ENCODE assay signal across 8 cellular contexts in genomic region chr1:226723640-226724532, GRCh38. TPM values are rescaled to one million over a fixed set of nuclear protein-coding genes. Genes with fewer than 3 reads are reported as not detected.
DNase-seq lines count a peak whose midpoint lies in the region; ATAC-seq and TF ChIP-seq lines count a peak whose summit lies in the region.

No MANE protein-coding gene starts in this region.

- peak overlapping the region; percentile 54 for H3K9ac ChIP-seq in Karpas-422 (ENCODE audit: low read length)

- no peak for TF ChIP-seq EP300 in sigmoid colon (IDR thresholded peaks at IDR 0.05)

- in situ Hi-C loops in SK-MEL-5 (cut with HindIII; ENCODE audit: low pct_unique_long_range_greater_than_20kb, low sequenced_read_pairs) = no loop called here

- intact Hi-C loops in sigmoid colon (cut with DNase I) = no loop called here

- no peaks in the 10 kb centered on the region for H3K9me3 ChIP-seq in Karpas-422 (ENCODE audit: low read length)
- no peaks in the 10 kb centered on the region for H3K9me3 ChIP-seq in sigmoid colon

- TF ChIP-seq CTCF in fibroblast of mammary gland (conservative IDR thresholded peaks at IDR 0.05; ENCODE audit: control insufficient read depth, insufficient read depth, low read depth, low read length) = no peak
- no peak for TF ChIP-seq CTCF in sigmoid colon (IDR thresholded peaks at IDR 0.05)

- no peak overlapping the region for H2AFZ ChIP-seq in Karpas-422 (ENCODE audit: low read length)

- H3K36me3 ChIP-seq in Karpas-422 (ENCODE audit: insufficient read depth, low read length) (peaks cover 75% of the 10 kb centered on the region), sigmoid colon (peaks cover 0 to 5% (median 0%) of the 10 kb centered on the region in 4 donors)

- H4K20me1 ChIP-seq in Karpas-422 (ENCODE audit: insufficient read depth, low read depth, low read length) = peaks cover 89% of the 10 kb centered on the region

- no peaks in the 10 kb centered on the region for H3K9me2 ChIP-seq in Karpas-422 (replicated peaks; ENCODE audit: insufficient read depth, low read length)

- H3K4me1 ChIP-seq in Karpas-422 (ENCODE audit: low read length) (peaks cover 91% of the 10 kb centered on the region), sigmoid colon (peaks cover 0 to 88% (median 86%) of the 10 kb centered on the region in 4 donors)

- WGBS in sigmoid colon, 2 donors = 56 to 62% methylated on average over 13 of the region's 13 CpGs

- H3K79me2 ChIP-seq in Karpas-422 (ENCODE audit: low read length) = peaks cover 97% of the 10 kb centered on the region

- H3K27me3 ChIP-seq in Karpas-422 (ENCODE audit: low read length) (no peaks in the 10 kb centered on the region), sigmoid colon (no peaks in the 10 kb centered on the region)

- ATAC-seq in left lobe of liver = no peak

- DNase-seq in DMS153 (lab: John Stamatoyannopoulos, UW) (peak; percentile 97), Karpas-422 (peak; percentile 76), SK-MEL-5 (ENCODE audit: low read depth, low spot score) (peak; percentile 71), fibroblast of mammary gland (ENCODE audit: low read depth) (peak; percentile 79), sigmoid colon (peak; percentile 80), left lobe of liver (ENCODE audit: low spot score) (no peak)
- no peak for DNase-seq in stimulated activated naive CD4-positive, alpha-beta T cell (lab: John Stamatoyannopoulos, UW)
- DNase-seq in activated CD4-positive, alpha-beta T cell treated with anti-CD3 and anti-CD28 coated beads for 48 hours = no peak

- peak overlapping the region; percentile 79 for H3K4me2 ChIP-seq in Karpas-422 (ENCODE audit: low read depth, low read length, poor library complexity, severe bottlenecking)

- TF ChIP-seq POLR2A in sigmoid colon (IDR thresholded peaks at IDR 0.05) = no peak

- H3K4me3 ChIP-seq in Karpas-422 (ENCODE audit: low read length) (peak overlapping the region; percentile 23; the same call in 1 of the 2 replicates), fibroblast of mammary gland (ENCODE audit: control insufficient read depth, low read depth, low read length) (no peak overlapping the region), sigmoid colon (no peak overlapping the region)

- H3K27ac ChIP-seq in Karpas-422 (ENCODE audit: low read length) (peak overlapping the region; percentile 96), sigmoid colon (peak overlapping the region; percentile 66 to 95 (median 79))

RNA-seq across cellular contexts. Expression of gene ITPKB, which starts 15.2 kb away (rescaled TPM):
- 79.0 and 132 TPM in 2 replicates for total RNA-seq in Karpas-422 (2014; rRNA removed; shearing (Covaris generic); ENCODE audit: low replicate concordance)
- total RNA-seq in SK-MEL-5 (2014; rRNA removed; shearing (Covaris generic)) = 56.9 and 66.0 TPM in 2 replicates
- 97.7 and 127 TPM in 2 replicates for polyA plus RNA-seq in SK-MEL-5 (2015; cell fraction: cytosol; rRNA removed)
- 55.2 and 60.1 TPM in 2 replicates for polyA plus RNA-seq in SK-MEL-5 (2015; cell fraction: nucleus; rRNA removed)
- total RNA-seq in sigmoid colon (10 to 100 TPM; 52.4 to 80.9 (median 61.7) TPM), left lobe of liver (3.1 TPM)
- 10 to 100 TPM in 1 of 3 donors, 1 to 10 TPM in 2; 1.4 to 20.4 (median 4.2) TPM for polyA plus RNA-seq in sigmoid colon

Comparison
In these comparisons a context has a peak if more than half of its experiments do, and no peak if none do; other contexts are left out.
1. DNase-seq: peak in DMS153 (single experiment), Karpas-422 (single experiment), SK-MEL-5 (single experiment), fibroblast of mammary gland (single experiment) and sigmoid colon (single experiment); none in stimulated activated naive CD4-positive, alpha-beta T cell (0 of 6), left lobe of liver (single experiment) and activated CD4-positive, alpha-beta T cell treated with anti-CD3 and anti-CD28 coated beads for 48 hours (single experiment).
2. RNA of gene ITPKB, which starts 15.2 kb away (total RNA-seq): 79.0 to 132 TPM in Karpas-422, 52.4 to 80.9 TPM in sigmoid colon and 56.9 to 66.0 TPM in SK-MEL-5; 3.1 TPM in left lobe of liver (single experiment); every median in the first group is over 10 times any median in the second.